Comparison of ENCODE assay signal across 14 cellular contexts in genomic region chr5:137254695-137255094, GRCh38.
DNase-seq lines count a peak whose midpoint lies in the region; ATAC-seq and TF ChIP-seq lines count a peak whose summit lies in the region.
"Had no signal": no experiment of that assay in that cellular context is flagged by ENCODE, and none has a peak within 500 bp of the region (broad histone marks: within the 10 kb centered on the region; RNA-seq: fewer than 3 reads in every experiment).

No MANE protein-coding gene starts in this region.

- in situ Hi-C loops in GM23248 (cut with MboI): no loop called here

- H3K9ac ChIP-seq in GM23248 (no peak overlapping the region), smooth muscle cell (ENCODE audit: low read depth) (no peak overlapping the region)

- no peak overlapping the region for H3K27ac Mint-ChIP-seq in CD4-positive, alpha-beta memory T cell
- H3K27ac Mint-ChIP-seq: activated CD8-positive, alpha-beta T cell treated with anti-CD3 and anti-CD28 coated beads, Interleukin-2, amount 10 ng/mL, durations not matched to agents 7 days and 5 days; activated T-helper 1 cell treated with anti-CD3 and anti-CD28 coated beads, Interleukin-12 subunit alpha, Interleukin-12 subunit beta, Interleukin-2, Interleukin-4 antibody, amounts not matched to agents 30 ng/mL and 10 ng/mL and 1 ng/mL, durations not matched to agents 14 hours and 24 hours and 36 hours had no signal

- H3K9me3 Mint-ChIP-seq in CD4-positive, alpha-beta memory T cell: peaks cover 0 to 7% (median 3%) of the 10 kb centered on the region in 8 donors
- H3K9me3 Mint-ChIP-seq: activated T-helper 1 cell treated with anti-CD3 and anti-CD28 coated beads, Interleukin-12 subunit alpha, Interleukin-12 subunit beta, Interleukin-2, Interleukin-4 antibody, amounts not matched to agents 30 ng/mL and 10 ng/mL and 1 ng/mL, durations not matched to agents 14 hours and 24 hours and 36 hours had no signal

- no peak overlapping the region for H3K4me3 Mint-ChIP-seq in CD4-positive, alpha-beta memory T cell
- H3K4me3 Mint-ChIP-seq: activated CD8-positive, alpha-beta T cell treated with anti-CD3 and anti-CD28 coated beads, Interleukin-2, amount 10 ng/mL, durations not matched to agents 7 days and 5 days; activated T-helper 1 cell treated with anti-CD3 and anti-CD28 coated beads, Interleukin-12 subunit alpha, Interleukin-12 subunit beta, Interleukin-2, Interleukin-4 antibody, amounts not matched to agents 30 ng/mL and 10 ng/mL and 1 ng/mL, durations not matched to agents 14 hours and 24 hours and 36 hours had no signal

- no peaks in the 10 kb centered on the region for H3K9me2 ChIP-seq in GM23248 (ENCODE audit: insufficient read depth)

- peak overlapping the region; percentile 46 for H3K27ac ChIP-seq in GM23248
- no peak overlapping the region for H3K27ac ChIP-seq in CD4-positive, alpha-beta memory T cell (ENCODE audit: low read depth, low read length)
- H3K27ac ChIP-seq in smooth muscle cell (ENCODE audit: low read depth): no peak overlapping the region
- H3K27ac ChIP-seq: WERI-Rb-1 had no signal

- no peaks in the 10 kb centered on the region for H3K36me3 ChIP-seq in GM23248 (ENCODE audit: low read depth)
- no peaks in the 10 kb centered on the region for H3K36me3 ChIP-seq in CD4-positive, alpha-beta memory T cell (ENCODE audit: insufficient read depth, low read length)
- H3K36me3 ChIP-seq in smooth muscle cell (ENCODE audit: low read depth): no peaks in the 10 kb centered on the region
- H3K36me3 ChIP-seq: WERI-Rb-1 had no signal

- intact Hi-C loops in left cardiac atrium (cut with DNase I): no loop called here
- intact Hi-C loops in CD4-positive, alpha-beta memory T cell (cut with micrococcal nuclease): no loop called here

- H3F3A ChIP-seq in GM23248 (ENCODE audit: insufficient read depth): peaks cover 16% of the 10 kb centered on the region; the same call in 1 of the 2 replicates
- H3F3A ChIP-seq in smooth muscle cell (ENCODE audit: low read depth): no peaks in the 10 kb centered on the region

- H3K4me2 ChIP-seq in GM23248 (ENCODE audit: unreplicated experiment): peak overlapping the region; percentile 53
- no peak overlapping the region for H3K4me2 ChIP-seq in smooth muscle cell

- H3K79me2 ChIP-seq in GM23248 (ENCODE audit: insufficient read depth): peaks cover 81% of the 10 kb centered on the region
- H3K79me2 ChIP-seq in smooth muscle cell (ENCODE audit: low read depth): no peaks in the 10 kb centered on the region

- ATAC-seq in left cardiac atrium: peak; percentile 50 to 54
- ATAC-seq: activated CD8-positive, alpha-beta T cell treated with anti-CD3 and anti-CD28 coated beads, Interleukin-2, amount 10 ng/mL, durations not matched to agents 7 days and 5 days; Panc1 had no signal

- no peak for DNase-seq in GM23248
- DNase-seq in cerebellum (ENCODE audit: low spot score): peak; percentile 87
- DNase-seq in left cardiac atrium: no peak
- peak; percentile 20 for DNase-seq in skeletal muscle cell (ENCODE audit: low read depth)
- no peak for DNase-seq in CD4-positive, alpha-beta memory T cell
- no peak for DNase-seq in smooth muscle cell (lab: John Stamatoyannopoulos, UW; ENCODE audit: unreplicated experiment)
- DNase-seq in dedifferentiated amniotic fluid mesenchymal stem cell (ENCODE audit: extremely low spot score): no peak
- no peak for DNase-seq in NCI-H1436 (lab: John Stamatoyannopoulos, UW)
- DNase-seq: activated CD8-positive, alpha-beta T cell treated with anti-CD3 and anti-CD28 coated beads, Interleukin-2, amount 10 ng/mL, durations not matched to agents 7 days and 5 days; amniotic stem cell; stimulated activated CD4-positive, alpha-beta T cell treated with anti-CD3 and anti-CD28 coated beads, Interleukin-4, amount 100 ng/mL, for 24 hours; WERI-Rb-1 had no signal

- peaks cover 10% of the 10 kb centered on the region for H4K20me1 ChIP-seq in GM23248 (ENCODE audit: insufficient read depth)
- H4K20me1 ChIP-seq in smooth muscle cell (ENCODE audit: low read depth): no peaks in the 10 kb centered on the region

- H3K27me3 Mint-ChIP-seq in CD4-positive, alpha-beta memory T cell: no peaks in the 10 kb centered on the region

- WGBS in GM23248 (ENCODE audit: low coverage in 1 of 2, low lambda C conversion rate in 2 of 2, missing lambda C conversion rate in 2 of 2), 2 experiments: 41 to 49% methylated on average over 2 of the region's 2 CpGs
- WGBS in smooth muscle cell (ENCODE audit: low lambda C conversion rate): 70% methylated on average over 2 of the region's 2 CpGs

- H3K9me3 ChIP-seq in GM23248 (ENCODE audit: low read depth) (no peaks in the 10 kb centered on the region), smooth muscle cell (replicated peaks; ENCODE audit: low read depth) (no peaks in the 10 kb centered on the region)
- H3K9me3 ChIP-seq in CD4-positive, alpha-beta memory T cell (ENCODE audit: control insufficient read depth in 1 of 2, low read length in 2 of 2): no peaks in the 10 kb centered on the region

- H3K36me3 Mint-ChIP-seq in CD4-positive, alpha-beta memory T cell: no peaks in the 10 kb centered on the region

- H2AFZ ChIP-seq in GM23248 (no peak overlapping the region), smooth muscle cell (ENCODE audit: low read depth) (no peak overlapping the region)

- POLR2A ChIA-PET in CD4-positive, alpha-beta memory T cell (lab: Charles Lee; ENCODE audit: partially characterized antibody): no interaction called here

- H3K4me1 ChIP-seq in GM23248 (ENCODE audit: insufficient read depth): peaks cover 29% of the 10 kb centered on the region
- H3K4me1 ChIP-seq in CD4-positive, alpha-beta memory T cell (ENCODE audit: insufficient read depth, low read length): no peaks in the 10 kb centered on the region
- no peaks in the 10 kb centered on the region for H3K4me1 ChIP-seq in smooth muscle cell (ENCODE audit: low read depth)

- H3K4me1 Mint-ChIP-seq in CD4-positive, alpha-beta memory T cell: no peaks in the 10 kb centered on the region

- H3K4me3 ChIP-seq in GM23248 (no peak overlapping the region; the same call in 1 of the 2 replicates), skeletal muscle cell (ENCODE audit: low read depth, low read length) (no peak overlapping the region), smooth muscle cell (no peak overlapping the region)
- H3K4me3 ChIP-seq in CD4-positive, alpha-beta memory T cell (ENCODE audit: low read length in 2 of 2): no peak overlapping the region

- TF ChIP-seq CTCF in smooth muscle cell (IDR thresholded peaks at IDR 0.05; ENCODE audit: borderline replicate concordance, insufficient read depth, poor library complexity, severe bottlenecking): no peak

- CTCF ChIA-PET in CD4-positive, alpha-beta memory T cell (lab: Charles Lee; ENCODE audit: partially characterized antibody): no interaction called here

- no peaks in the 10 kb centered on the region for H3K27me3 ChIP-seq in GM23248 (replicated peaks; ENCODE audit: insufficient read depth)
- H3K27me3 ChIP-seq in CD4-positive, alpha-beta memory T cell (ENCODE audit: insufficient read depth, low read length): no peaks in the 10 kb centered on the region
- no peaks in the 10 kb centered on the region for H3K27me3 ChIP-seq in smooth muscle cell (ENCODE audit: low read depth)

Comparison
In these comparisons a context has a peak if more than half of its experiments do, and no peak if none do; other contexts are left out.
1. DNase-seq: peak in cerebellum (single experiment) and skeletal muscle cell (single experiment); none in GM23248 (single experiment), left cardiac atrium (single experiment), CD4-positive, alpha-beta memory T cell (0 of 5), smooth muscle cell (single experiment), dedifferentiated amniotic fluid mesenchymal stem cell (single experiment) and NCI-H1436 (single experiment).